8 cellular contexts compared by ENCODE assay signal in genomic region chr1:77219166-77219887, GRCh38.
DNase-seq lines count a peak whose midpoint lies in the region; ATAC-seq lines count a peak whose summit lies in the region.

PIGK (minus strand) TSS chr1:77219430; CDS start chr1:77219402, 28 bp downstream.

- H3K4me3 ChIP-seq in BLaER1 = peak within 1 kb of the TSS; percentile 83

- H3K4me2 ChIP-seq in BLaER1 = peak within 1 kb of the TSS; percentile 77

- peak within 1 kb of the TSS; percentile 84 for H3K9ac ChIP-seq in BLaER1

- H3K9me3 ChIP-seq in BLaER1 = peaks cover 4% of the 10 kb centered on the region; the same call in 1 of the 2 replicates

- DNase-seq in GM19240 (ENCODE audit: insufficient read length, low spot score) (peak; percentile 52), NCI-H526 (lab: John Stamatoyannopoulos, UW) (peak; percentile 80 to 95), dedifferentiated amniotic fluid mesenchymal stem cell (ENCODE audit: extremely low spot score) (peak; percentile 79), left kidney (ENCODE audit: low read depth, low spot score) (peak; percentile 97)
- DNase-seq in activated CD4-positive, alpha-beta T cell treated with anti-CD3 and anti-CD28 coated beads, Interleukin-2, amount 50 U/mL, for 1 hour = peak; percentile 83
- peak; percentile 88 to 91 for DNase-seq in stimulated activated CD4-positive, alpha-beta T cell treated with anti-CD3 and anti-CD28 coated beads, Interleukin-2, amount 100 ng/mL, for 24 hours

- peak; percentile 96 for ATAC-seq in HG03460 (IDR thresholded peaks at IDR 0.05; ENCODE audit: unreplicated experiment)

- H3K27ac ChIP-seq in BLaER1 = peak within 1 kb of the TSS; percentile 59

- no peaks in the 10 kb centered on the region for H3K27me3 ChIP-seq in BLaER1

- H3K36me3 ChIP-seq in BLaER1 = 0 out of 2 replicates have a peak, but pooled peaks cover 9% of the 10 kb centered on the region

- H4K20me1 ChIP-seq in BLaER1 = no peaks in the 10 kb centered on the region

- H3K4me1 ChIP-seq in BLaER1 = peaks cover 19% of the 10 kb centered on the region

Comparison
In these comparisons a context has a peak if more than half of its experiments do, and no peak if none do; other contexts are left out.
1. Peak in every context shown above with its lines: DNase-seq, ATAC-seq, H3K4me3 ChIP-seq and H3K27ac ChIP-seq.